In genomic region chr17:63699638-63700527, GRCh38 we compare ENCODE assay signal across 8 cellular contexts. TPM values are rescaled to one million over a fixed set of nuclear protein-coding genes. Genes with fewer than 3 reads are reported as not detected.
DNase-seq lines count a peak whose midpoint lies in the region; ATAC-seq, FAIRE-seq and TF ChIP-seq lines count a peak whose summit lies in the region.

LIMD2 (minus strand) TSS chr17:63700125; CDS start chr17:63699298, 827 bp downstream.

- peak within 1 kb of the TSS; percentile 93 to 100 (median 98) for H3K4me3 Mint-ChIP-seq in CD8-positive, alpha-beta memory T cell

- ATAC-seq in GM21529 (IDR thresholded peaks at IDR 0.05; ENCODE audit: unreplicated experiment) = peak; percentile 7

- H3K27ac ChIP-seq in CD8-positive, alpha-beta memory T cell (ENCODE audit: low read depth, low read length) = peak within 1 kb of the TSS; percentile 75
- H3K27ac ChIP-seq in layer of hippocampus (ENCODE audit: low read depth, low read length) = peak within 1 kb of the TSS; percentile 68

- H3K36me3 Mint-ChIP-seq in CD8-positive, alpha-beta memory T cell = peaks cover 7 to 72% (median 7%) of the 10 kb centered on the region in 3 donors

- no peak for FAIRE-seq in bronchial epithelial cell (lab: Jason Lieb, UNC)

- no peaks in the 10 kb centered on the region for H3K27me3 ChIP-seq in CD8-positive, alpha-beta memory T cell (ENCODE audit: insufficient read depth, low read length, poor library complexity, severe bottlenecking)
- no peaks in the 10 kb centered on the region for H3K27me3 ChIP-seq in bronchial epithelial cell (ENCODE audit: control insufficient read depth, insufficient read depth, low read length)
- H3K27me3 ChIP-seq in layer of hippocampus (ENCODE audit: control insufficient read depth, insufficient read depth, low read length) = no peaks in the 10 kb centered on the region

- peaks cover 59 to 71% (median 65%) of the 10 kb centered on the region in 3 donors for H3K4me1 Mint-ChIP-seq in CD8-positive, alpha-beta memory T cell

- TF ChIP-seq CTCF in WI38 (IDR thresholded peaks at IDR 0.05; ENCODE audit: low read depth, low read length) (no peak), bronchial epithelial cell (IDR thresholded peaks at IDR 0.05; ENCODE audit: insufficient read depth, low read length, severe bottlenecking) (no peak)

- H3K4me1 ChIP-seq in CD8-positive, alpha-beta memory T cell (ENCODE audit: insufficient read depth, low read length) = peaks cover 60% of the 10 kb centered on the region

- peak within 1 kb of the TSS; percentile 95 to 100 (median 99) for H3K27ac Mint-ChIP-seq in CD8-positive, alpha-beta memory T cell

- no peaks in the 10 kb centered on the region for H3K9me3 ChIP-seq in CD8-positive, alpha-beta memory T cell (ENCODE audit: low read length)

- CTCF ChIA-PET in CD8-positive, alpha-beta memory T cell (lab: Charles Lee) = interaction anchor here (4.2 kb wide), 1 partner anchor 11 kb away, joined by 39 read pairs; no protein-coding TSS in a partner anchor

- peak within 1 kb of the TSS; percentile 95 for H3K4me3 ChIP-seq in CD8-positive, alpha-beta memory T cell (ENCODE audit: low read length)
- H3K4me3 ChIP-seq in WI38 (ENCODE audit: low read depth, low read length) (peak within 1 kb of the TSS; percentile 62), bronchial epithelial cell (ENCODE audit: low read depth, low read length) (peak within 1 kb of the TSS; percentile 31)

- POLR2A ChIA-PET in CD8-positive, alpha-beta memory T cell (lab: Charles Lee) = interaction anchor here (0.5 to 4.2 kb wide), 10 partner anchors 11 to 806 kb away, joined by 3 to 45 read pairs (median 7); partner anchors contain the start of genes CCDC47, DDX42, DDX5 and MAP3K3

- DNase-seq in CD8-positive, alpha-beta memory T cell = peak; percentile 80 to 92 (median 83)
- DNase-seq in NCI-H1092 (lab: John Stamatoyannopoulos, UW) = peak; percentile 66
- DNase-seq in bronchial epithelial cell (ENCODE audit: low read depth) = no peak
- DNase-seq in stimulated activated CD4-positive, alpha-beta T cell treated with anti-CD3 and anti-CD28 coated beads, Interleukin-2, amount 100 ng/mL, for 48 hours = peak; percentile 63 to 71
- DNase-seq in DMS114 treated with DMSO at 0.1 percent for 48 hours (lab: John Stamatoyannopoulos, UW; ENCODE audit: unreplicated experiment) = no peak

- H3K27me3 Mint-ChIP-seq in CD8-positive, alpha-beta memory T cell = peaks cover 0 to 3% of the 10 kb centered on the region in 2 donors

- H3K9me3 Mint-ChIP-seq in CD8-positive, alpha-beta memory T cell = peaks cover 0 to 6% (median 0%) of the 10 kb centered on the region in 5 donors

- H3K36me3 ChIP-seq in CD8-positive, alpha-beta memory T cell (ENCODE audit: insufficient read depth, low read length) = peaks cover 19% of the 10 kb centered on the region
- no peaks in the 10 kb centered on the region for H3K36me3 ChIP-seq in bronchial epithelial cell (ENCODE audit: control insufficient read depth, insufficient read depth, low read length)

RNA-seq across cellular contexts. Expression of gene LIMD2, which starts in this region (rescaled TPM):
- 100 to 1,000 TPM; 236 to 240 TPM for total RNA-seq in CD8-positive, alpha-beta memory T cell
- polyA plus RNA-seq in CD8-positive, alpha-beta memory T cell = 495 TPM
- 0.53 and 0.90 TPM in 2 replicates for total RNA-seq in bronchial epithelial cell

Comparison
In these comparisons a context has a peak if more than half of its experiments do, and no peak if none do; other contexts are left out.
1. RNA of gene LIMD2 (total RNA-seq): 236 to 240 TPM in CD8-positive, alpha-beta memory T cell; 0.53 to 0.90 TPM in bronchial epithelial cell; every median in the first group is over 100 times any median in the second.
2. DNase-seq: peak in CD8-positive, alpha-beta memory T cell (5 of 5), NCI-H1092 (single experiment) and stimulated activated CD4-positive, alpha-beta T cell treated with anti-CD3 and anti-CD28 coated beads, Interleukin-2, amount 100 ng/mL, for 48 hours (2 of 2); none in bronchial epithelial cell (single experiment) and DMS114 treated with DMSO at 0.1 percent for 48 hours (single experiment).
3. H3K4me3 ChIP-seq: peak in every context shown above with its lines; median percentile 95 in CD8-positive, alpha-beta memory T cell; 62 in WI38; 31 in bronchial epithelial cell.